Comparison of ENCODE assay signal across 1 cellular context in the genomic region with DNA sequence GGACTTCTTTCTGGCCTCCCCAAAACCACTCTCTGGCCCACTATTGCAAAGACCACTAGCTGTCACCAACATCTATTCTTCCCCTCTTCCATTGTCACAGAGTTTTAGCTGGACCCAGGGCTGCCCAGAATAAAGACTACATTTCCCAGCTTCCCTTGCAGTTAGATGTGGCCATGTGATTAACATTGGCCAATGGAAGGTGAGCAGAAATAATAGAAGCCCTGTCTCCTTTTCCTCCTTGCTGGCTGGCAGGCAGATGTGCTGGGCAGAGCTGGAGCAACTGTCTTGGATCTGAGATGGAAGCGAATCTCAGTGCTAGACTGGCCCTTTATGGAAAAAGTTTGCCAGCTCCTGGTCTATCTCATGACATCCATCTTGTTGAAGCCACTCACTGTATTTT.
TF ChIP-seq lines count a peak whose summit lies in the region.

No MANE protein-coding gene starts in this region.

TF ChIP-seq in H1, 55 proteins besides CTCF, POLR2A, EP300 and RAD21 (continued from another document):
- TF ChIP-seq, protein P1, sequence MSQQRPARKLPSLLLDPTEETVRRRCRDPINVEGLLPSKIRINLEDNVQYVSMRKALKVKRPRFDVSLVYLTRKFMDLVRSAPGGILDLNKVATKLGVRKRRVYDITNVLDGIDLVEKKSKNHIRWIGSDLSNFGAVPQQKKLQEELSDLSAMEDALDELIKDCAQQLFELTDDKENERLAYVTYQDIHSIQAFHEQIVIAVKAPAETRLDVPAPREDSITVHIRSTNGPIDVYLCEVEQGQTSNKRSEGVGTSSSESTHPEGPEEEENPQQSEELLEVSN (IDR thresholded peaks at IDR 0.05) = no peak
- TF ChIP-seq ASH2L (IDR thresholded peaks at IDR 0.05; ENCODE audit: low read length) = no peak
TF ChIP-seq in H1: peak in this region for 5.
